In genomic region chr2:31197166-31197565, GRCh38 we compare ENCODE assay signal across 17 cellular contexts. TPM values are rescaled to one million over a fixed set of nuclear protein-coding genes. Genes with fewer than 3 reads are reported as not detected.
A peak's percentile ranks its signal among the peaks of the same experiment; 100 is the strongest.
DNase-seq lines count a peak whose midpoint lies in the region; ATAC-seq and TF ChIP-seq lines count a peak whose summit lies in the region.
"Had no signal": no experiment of that assay in that cellular context is flagged by ENCODE, and none has a peak within 500 bp of the region (broad histone marks: within the 10 kb centered on the region; RNA-seq: fewer than 3 reads in every experiment).

No MANE protein-coding gene starts in this region.

- TF ChIP-seq CTCF in MCF 10A (IDR thresholded peaks at IDR 0.05; ENCODE audit: unreplicated experiment) (no peak), nephron progenitor cell (IDR thresholded peaks at IDR 0.05) (no peak)

- BruUV-seq in MCF 10A (replicated peaks; lab: Mats Ljungman, UMichigan) = no TSS peak

- no peak overlapping the region for H3K27ac Mint-ChIP-seq in MCF 10A (ENCODE audit: low read depth, unreplicated experiment)
- peak overlapping the region; percentile 28 for H3K27ac Mint-ChIP-seq in nephron progenitor cell
- H3K27ac Mint-ChIP-seq: CD4-positive, alpha-beta memory T cell had no signal

- H3K4me1 Mint-ChIP-seq in MCF 10A (ENCODE audit: insufficient read depth, unreplicated experiment) (no peaks in the 10 kb centered on the region), nephron progenitor cell (no peaks in the 10 kb centered on the region)
- H3K4me1 Mint-ChIP-seq: CD4-positive, alpha-beta memory T cell had no signal

- POLR2A ChIA-PET in MCF 10A (lab: Yijun Ruan, JAX) = no interaction called here

- CTCF ChIA-PET in MCF 10A (lab: Yijun Ruan, JAX) = interaction anchor here (0.6 kb wide), 1 partner anchor 992 kb away, joined by 3 read pairs; no protein-coding TSS in a partner anchor

- peak; percentile 18 to 62 for DNase-seq in T47D (ENCODE audit: low read depth in 1 of 2, low spot score in 1 of 2)
- no peak for DNase-seq in MCF 10A (ENCODE audit: unreplicated experiment)
- no peak for DNase-seq in nephron progenitor cell
- no peak for DNase-seq in NCI-H1092 treated with DMSO at 0.1 percent for 48 hours (lab: John Stamatoyannopoulos, UW)
- no peak for DNase-seq in stimulated activated CD4-positive, alpha-beta T cell treated with anti-CD3 and anti-CD28 coated beads, Interleukin-4, amount 100 ng/mL, for 24 hours
- no peak for DNase-seq in activated CD4-positive, alpha-beta T cell treated with anti-CD3 and anti-CD28 coated beads, Interleukin-2, amount 50 U/mL, for 1 hour
- DNase-seq: 8988T; CD4-positive, alpha-beta memory T cell; H7; MG63; NCI-H1092; NCI-H1694 treated with DMSO at 0.1 percent for 48 hours; NCI-H526 treated with DMSO at 0.1 percent for 48 hours; RPMI8226 had no signal

- H3K4me3 Mint-ChIP-seq in MCF 10A (ENCODE audit: unreplicated experiment) (no peak overlapping the region), nephron progenitor cell (no peak overlapping the region)
- H3K4me3 Mint-ChIP-seq: CD4-positive, alpha-beta memory T cell had no signal

- no peaks in the 10 kb centered on the region for H3K27me3 Mint-ChIP-seq in MCF 10A (ENCODE audit: insufficient read depth, unreplicated experiment)
- peaks cover 25% of the 10 kb centered on the region for H3K27me3 Mint-ChIP-seq in nephron progenitor cell (ENCODE audit: low read depth, poor library complexity)

- intact Hi-C loops in MCF 10A (cut with micrococcal nuclease) = no loop called here

- H3K9me3 Mint-ChIP-seq in MCF 10A (ENCODE audit: unreplicated experiment) (no peaks in the 10 kb centered on the region), nephron progenitor cell (no peaks in the 10 kb centered on the region)

- ATAC-seq in esophagus mucosa (peak; percentile 56), HG03442 (IDR thresholded peaks at IDR 0.05; ENCODE audit: unreplicated experiment) (no peak)

- H3K36me3 Mint-ChIP-seq in MCF 10A (ENCODE audit: insufficient read depth, unreplicated experiment) = no peaks in the 10 kb centered on the region
- no peaks in the 10 kb centered on the region for H3K36me3 Mint-ChIP-seq in nephron progenitor cell (ENCODE audit: low read depth)

- in situ Hi-C loops in T47D (cut with HindIII; ENCODE audit: low pct_unique_long_range_greater_than_20kb, low sequenced_read_pairs) = no loop called here

RNA-seq across cellular contexts. Expression of gene CAPN14, which starts 20.1 kb away (rescaled TPM):
- total RNA-seq in MCF 10A (2022) (not detected in 2 replicates), esophagus mucosa (191 TPM)
- total RNA-seq: HT-29 had no signal

RNA-seq across cellular contexts. Expression of gene EHD3, which starts 36.8 kb away (rescaled TPM):
- total RNA-seq in MCF 10A (2022) = 0.49 and 0.86 TPM in 2 replicates
- total RNA-seq in esophagus mucosa = 43.4 TPM
- total RNA-seq: HT-29 had no signal

RNA-seq across cellular contexts. Expression of gene GALNT14, which starts 58.9 kb away (rescaled TPM):
- total RNA-seq in MCF 10A (2022) (4.6 and 6.8 TPM in 2 replicates), esophagus mucosa (26.7 TPM)

Comparison
In these comparisons a context has a peak if more than half of its experiments do, and no peak if none do; other contexts are left out.
1. DNase-seq: peak in T47D (2 of 2); none in MCF 10A (single experiment), nephron progenitor cell (single experiment), NCI-H1092 treated with DMSO at 0.1 percent for 48 hours (single experiment), stimulated activated CD4-positive, alpha-beta T cell treated with anti-CD3 and anti-CD28 coated beads, Interleukin-4, amount 100 ng/mL, for 24 hours (single experiment) and activated CD4-positive, alpha-beta T cell treated with anti-CD3 and anti-CD28 coated beads, Interleukin-2, amount 50 U/mL, for 1 hour (single experiment).
2. RNA of gene CAPN14, which starts 20.1 kb away (total RNA-seq): 191 TPM in esophagus mucosa (single experiment); not detected in MCF 10A; every median in the first group is over 100 times any median in the second.
3. RNA of gene EHD3, which starts 36.8 kb away (total RNA-seq): 43.4 TPM in esophagus mucosa (single experiment); 0.49 to 0.86 TPM in MCF 10A; every median in the first group is over 10 times any median in the second.